In the genomic region with DNA sequence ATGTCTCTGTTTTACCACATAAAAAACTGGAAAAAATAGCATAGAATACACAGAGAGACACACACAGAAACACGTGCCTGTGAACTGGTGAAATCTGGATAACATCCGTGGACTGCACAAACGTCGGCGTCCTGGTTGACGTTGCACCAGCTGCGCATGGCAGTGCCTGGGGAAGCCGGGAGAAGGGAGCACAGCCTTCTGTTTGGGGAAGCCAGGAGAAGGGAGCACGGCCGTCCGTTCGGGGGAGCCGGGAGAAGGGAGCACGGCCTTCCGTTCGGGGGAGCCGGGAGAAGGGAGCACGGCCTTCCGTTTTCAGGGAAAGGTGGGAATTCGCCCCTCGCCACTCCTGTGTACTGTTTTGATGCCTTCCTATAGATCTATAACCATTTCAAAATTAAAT, we compare ENCODE assay signal across 19 cellular contexts.
DNase-seq lines count a peak whose midpoint lies in the region; ATAC-seq and TF ChIP-seq lines count a peak whose summit lies in the region.
"Had no signal": no experiment of that assay in that cellular context is flagged by ENCODE, and none has a peak within 500 bp of the region (broad histone marks: within the 10 kb centered on the region; RNA-seq: fewer than 3 reads in every experiment).

No MANE protein-coding gene starts in this region.

- TF ChIP-seq CTCF in brain (conservative IDR thresholded peaks at IDR 0.05): no peak

- H3K4me1 Mint-ChIP-seq in activated T-cell treated with anti-CD3 and anti-CD28 coated beads, Interleukin-2, amount 50 U/mL, for 24 hours (ENCODE audit: low read depth): peaks cover 29% of the 10 kb centered on the region
- peaks cover 20% of the 10 kb centered on the region for H3K4me1 Mint-ChIP-seq in activated T-cell treated with anti-CD3 and anti-CD28 coated beads, Interleukin-2, amount 50 U/mL, for 4 hours (ENCODE audit: low read depth)
- H3K4me1 Mint-ChIP-seq in brain: peaks cover 44% of the 10 kb centered on the region

- no peaks in the 10 kb centered on the region for H3K27me3 ChIP-seq in layer of hippocampus (ENCODE audit: control insufficient read depth, insufficient read depth, low read length)
- H3K27me3 ChIP-seq: BLaER1 treated with 17β-estradiol and CSF1 and Interleukin-3, amounts not matched to agents 10 nM and 100 nM had no signal

- DNase-seq in activated T-cell treated with anti-CD3 and anti-CD28 coated beads, Interleukin-2, amount 50 U/mL, for 24 hours: no peak
- no peak for DNase-seq in activated T-cell treated with anti-CD3 and anti-CD28 coated beads, Interleukin-2, amount 50 U/mL, for 4 hours
- DNase-seq in substantia nigra (lab: John Stamatoyannopoulos, UW) (peak in 3 of 49 donors; percentile 31 to 40 (median 33)), SKM-1 (lab: John Stamatoyannopoulos, UW; ENCODE audit: unreplicated experiment) (no peak), NCI-H526 (lab: John Stamatoyannopoulos, UW) (no peak)
- DNase-seq: DMS153, EL, NCI-H1092 treated with DMSO at 0.1 percent for 48 hours, NCI-H1694, NCI-H2107, NCI-H226, PC-9 had no signal

- peak overlapping the region; percentile 13 for H3K27ac ChIP-seq in layer of hippocampus (ENCODE audit: low read depth, low read length)
- H3K27ac ChIP-seq in substantia nigra (ENCODE audit: low read depth, low read length, poor library complexity, severe bottlenecking): peak overlapping the region; percentile 95
- H3K27ac ChIP-seq: 22Rv1, KMS-11, PC-9 had no signal

- no peak overlapping the region for H3K4me3 Mint-ChIP-seq in activated T-cell treated with anti-CD3 and anti-CD28 coated beads, Interleukin-2, amount 50 U/mL, for 24 hours
- H3K4me3 Mint-ChIP-seq in activated T-cell treated with anti-CD3 and anti-CD28 coated beads, Interleukin-2, amount 50 U/mL, for 4 hours: no peak overlapping the region
- H3K4me3 Mint-ChIP-seq in brain: no peak overlapping the region

- ATAC-seq in activated T-cell treated with anti-CD3 and anti-CD28 coated beads, Interleukin-2, amount 50 U/mL, for 4 hours: no peak
- no peak for ATAC-seq in HG02588 (IDR thresholded peaks at IDR 0.05; ENCODE audit: unreplicated experiment)
- ATAC-seq: HepG2 had no signal

- no peaks in the 10 kb centered on the region for H3K27me3 Mint-ChIP-seq in activated T-cell treated with anti-CD3 and anti-CD28 coated beads, Interleukin-2, amount 50 U/mL, for 24 hours
- no peaks in the 10 kb centered on the region for H3K27me3 Mint-ChIP-seq in activated T-cell treated with anti-CD3 and anti-CD28 coated beads, Interleukin-2, amount 50 U/mL, for 4 hours (ENCODE audit: low read depth)
- peaks cover 5% of the 10 kb centered on the region for H3K27me3 Mint-ChIP-seq in brain

- peaks cover 54% of the 10 kb centered on the region for H3K36me3 Mint-ChIP-seq in activated T-cell treated with anti-CD3 and anti-CD28 coated beads, Interleukin-2, amount 50 U/mL, for 24 hours (ENCODE audit: low read depth)
- H3K36me3 Mint-ChIP-seq in activated T-cell treated with anti-CD3 and anti-CD28 coated beads, Interleukin-2, amount 50 U/mL, for 4 hours (ENCODE audit: insufficient read depth): peaks cover 12% of the 10 kb centered on the region
- peaks cover 52% of the 10 kb centered on the region for H3K36me3 Mint-ChIP-seq in brain

- H3K27ac Mint-ChIP-seq in activated T-cell treated with anti-CD3 and anti-CD28 coated beads, Interleukin-2, amount 50 U/mL, for 24 hours: peak overlapping the region; percentile 78
- peak overlapping the region in 4 of 5 experiments; percentile 19 to 91 (median 72) for H3K27ac Mint-ChIP-seq in brain

- H3K9me3 Mint-ChIP-seq in activated T-cell treated with anti-CD3 and anti-CD28 coated beads, Interleukin-2, amount 50 U/mL, for 24 hours: no peaks in the 10 kb centered on the region
- H3K9me3 Mint-ChIP-seq in activated T-cell treated with anti-CD3 and anti-CD28 coated beads, Interleukin-2, amount 50 U/mL, for 4 hours: no peaks in the 10 kb centered on the region
- H3K9me3 Mint-ChIP-seq in brain: peaks cover 0 to 23% (median 9%) of the 10 kb centered on the region in 5 experiments
